In genomic region chr4:126458993-126459392, GRCh38 we compare ENCODE assay signal across 15 cellular contexts.
"Had no signal": no experiment of that assay in that cellular context is flagged by ENCODE, and none has a peak within 500 bp of the region (broad histone marks: within the 10 kb centered on the region; RNA-seq: fewer than 3 reads in every experiment).

No MANE protein-coding gene starts in this region.

- H3K36me3 ChIP-seq: gastroesophageal sphincter, prostate gland, suprapubic skin had no signal

- H3K4me1 ChIP-seq: gastroesophageal sphincter, prostate gland, suprapubic skin had no signal

- H3K27me3 ChIP-seq: gastroesophageal sphincter, suprapubic skin had no signal

- H3K27ac ChIP-seq: gastroesophageal sphincter, prostate gland, suprapubic skin had no signal

- ATAC-seq: gastroesophageal sphincter, left lobe of liver, sciatic nerve had no signal

- DNase-seq: activated B cell treated with CpG ODN at 0.5 μM for 24 hours; activated CD4-positive, alpha-beta T cell treated with anti-CD3 and anti-CD28 coated beads, Interleukin-2, amount 10 ng/mL, durations not matched to agents 7 days and 5 days; activated effector memory CD4-positive, alpha-beta T cell treated with Interleukin-2 at 50 U/mL for 16 hours; activated T-cell treated with anti-CD3 and anti-CD28 coated beads, Interleukin-2, amount 50 U/mL, for 24 hours; amniotic stem cell; dermis blood vessel endothelial cell; islet precursor cell; occipital lobe; stimulated activated naive CD4-positive, alpha-beta T cell treated with Interleukin-2 at 50 U/mL for 16 hours; T-helper 2 cell had no signal

- H3K9me3 ChIP-seq: gastroesophageal sphincter, prostate gland, suprapubic skin had no signal

- H3K4me3 ChIP-seq: gastroesophageal sphincter, prostate gland, suprapubic skin had no signal
